1 cellular context compared by ENCODE assay signal in genomic region chr2:11521730-11522129, GRCh38.
TF ChIP-seq lines count a peak whose summit lies in the region.

No MANE protein-coding gene starts in this region.

TF ChIP-seq in HepG2, 621 proteins besides CTCF, POLR2A, EP300 and RAD21:
- TF ChIP-seq NONO (IDR thresholded peaks at IDR 0.05) (no peak), NONO (CRISPR knock-in tag; conservative IDR thresholded peaks at IDR 0.05) (0 out of 2 replicates have a peak, but pooled peaks have one; percentile 13), ZNF296 (CRISPR knock-in tag; conservative IDR thresholded peaks at IDR 0.05) (no peak), TOPORS (CRISPR knock-in tag; IDR thresholded peaks at IDR 0.05) (no peak), ZBTB38 (CRISPR knock-in tag; IDR thresholded peaks at IDR 0.05) (peak; percentile 55; the same call in 1 of the 2 replicates), PRPF4 (IDR thresholded peaks at IDR 0.05; ENCODE audit: low read depth, low read length, poor library complexity, severe bottlenecking) (peak; percentile 34), PBX3 (CRISPR knock-in tag; IDR thresholded peaks at IDR 0.05; ENCODE audit: borderline replicate concordance) (no peak)
